Comparison of ENCODE assay signal across 8 cellular contexts in the genomic region with DNA sequence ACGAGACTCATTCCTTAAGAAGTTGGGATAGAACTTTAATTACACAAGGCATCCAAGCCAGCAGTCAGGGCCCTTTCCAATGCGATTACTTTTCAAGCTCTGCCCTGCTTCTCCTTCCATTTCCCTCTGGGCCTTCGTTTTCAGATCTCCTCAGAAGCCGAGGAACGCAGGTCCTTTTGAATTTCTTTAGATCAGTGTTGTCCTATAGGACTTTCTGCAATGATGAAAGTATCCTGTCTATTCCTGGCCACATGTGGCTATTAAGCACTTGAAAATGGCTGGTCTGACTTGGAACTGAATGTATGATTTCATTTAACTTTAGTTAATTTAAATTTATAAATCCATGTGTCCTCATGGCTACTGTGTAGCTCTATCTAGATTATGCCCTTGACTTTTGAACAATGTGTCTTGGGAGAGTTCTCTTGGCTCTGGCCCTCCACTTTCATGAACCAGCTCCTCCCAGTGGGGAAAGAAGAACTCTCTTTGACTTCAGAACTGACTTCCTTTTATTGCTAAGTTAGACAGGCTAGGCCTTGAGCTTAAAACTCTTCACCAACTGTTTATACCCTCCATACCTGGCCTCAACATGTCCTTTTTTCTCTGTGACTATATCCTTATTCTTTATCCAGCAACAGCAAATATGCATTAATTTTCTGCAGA. TPM values are rescaled to one million over a fixed set of nuclear protein-coding genes. Genes with fewer than 3 reads are reported as not detected.
DNase-seq lines count a peak whose midpoint lies in the region; ATAC-seq and TF ChIP-seq lines count a peak whose summit lies in the region.

No MANE protein-coding gene starts in this region.

- H3K9me3 Mint-ChIP-seq in endodermal cell (no peaks in the 10 kb centered on the region), nephron (no peaks in the 10 kb centered on the region)

- peaks cover 61% of the 10 kb centered on the region for H3K79me2 ChIP-seq in smooth muscle cell (ENCODE audit: low read depth)

- no peak overlapping the region for H3K4me2 ChIP-seq in smooth muscle cell

- no peak overlapping the region for H2AFZ ChIP-seq in smooth muscle cell (ENCODE audit: low read depth)

- peaks cover 14% of the 10 kb centered on the region for H3F3A ChIP-seq in smooth muscle cell (ENCODE audit: low read depth)

- H3K27me3 Mint-ChIP-seq in endodermal cell (ENCODE audit: insufficient read depth): no peaks in the 10 kb centered on the region
- H3K27me3 Mint-ChIP-seq in nephron (ENCODE audit: low read depth): no peaks in the 10 kb centered on the region

- peaks cover 21% of the 10 kb centered on the region for H3K36me3 ChIP-seq in endodermal cell (ENCODE audit: control insufficient read depth, insufficient read depth, low read length)
- H3K36me3 ChIP-seq in smooth muscle cell (ENCODE audit: low read depth): no peaks in the 10 kb centered on the region

- H4K20me1 ChIP-seq in smooth muscle cell (ENCODE audit: low read depth): peaks cover 20% of the 10 kb centered on the region

- peak; percentile 43 for ATAC-seq in GM18511 (IDR thresholded peaks at IDR 0.05; ENCODE audit: unreplicated experiment)

- H3K9me3 ChIP-seq in endodermal cell (ENCODE audit: control insufficient read depth, low read length) (no peaks in the 10 kb centered on the region), smooth muscle cell (replicated peaks; ENCODE audit: low read depth) (no peaks in the 10 kb centered on the region)

- WGBS in endodermal cell (ENCODE audit: insufficient coverage in 1 of 2, insufficient read length in 1 of 2), 2 experiments: 70 to 75% methylated on average over 5 of the region's 5 CpGs
- WGBS in smooth muscle cell (ENCODE audit: low lambda C conversion rate): 79% methylated on average over 5 of the region's 5 CpGs

- TF ChIP-seq CTCF in endodermal cell (conservative IDR thresholded peaks at IDR 0.05): peak; percentile 63
- no peak for TF ChIP-seq CTCF in nephron (IDR thresholded peaks at IDR 0.05; ENCODE audit: unreplicated experiment in 3 of 3)
- no peak for TF ChIP-seq CTCF in RWPE1 (conservative IDR thresholded peaks at IDR 0.05; ENCODE audit: low read depth)
- TF ChIP-seq CTCF in smooth muscle cell (IDR thresholded peaks at IDR 0.05; ENCODE audit: borderline replicate concordance, insufficient read depth, poor library complexity, severe bottlenecking): no peak

- DNase-seq in RPMI7951 (ENCODE audit: low read depth): peak; percentile 56
- no peak for DNase-seq in endodermal cell
- no peak for DNase-seq in RWPE1 (ENCODE audit: low spot score)
- DNase-seq in NCI-H2227 treated with DMSO at 0.1 percent for 48 hours (lab: John Stamatoyannopoulos, UW): no peak
- no peak for DNase-seq in smooth muscle cell (lab: John Stamatoyannopoulos, UW; ENCODE audit: unreplicated experiment)
- no peak for DNase-seq in stimulated activated CD4-positive, alpha-beta T cell treated with anti-CD3 and anti-CD28 coated beads, Interleukin-4, amount 100 ng/mL, for 24 hours

- H3K4me1 Mint-ChIP-seq in endodermal cell (peaks cover 60% of the 10 kb centered on the region), nephron (peaks cover 56% of the 10 kb centered on the region)

- peaks cover 14% of the 10 kb centered on the region for H3K4me1 ChIP-seq in endodermal cell (ENCODE audit: control insufficient read depth, insufficient read depth, low read length)
- H3K4me1 ChIP-seq in smooth muscle cell (ENCODE audit: low read depth): peaks cover 46% of the 10 kb centered on the region

- H3K36me3 Mint-ChIP-seq in endodermal cell (ENCODE audit: low read depth) (peaks cover 19% of the 10 kb centered on the region), nephron (ENCODE audit: low read depth) (peaks cover 27% of the 10 kb centered on the region)

- H3K27ac ChIP-seq in endodermal cell (ENCODE audit: low read depth, low read length): no peak overlapping the region
- no peak overlapping the region for H3K27ac ChIP-seq in RWPE1
- H3K27ac ChIP-seq in smooth muscle cell (ENCODE audit: low read depth): no peak overlapping the region

- H3K9ac ChIP-seq in endodermal cell (ENCODE audit: extremely low read depth, low read length, poor library complexity, severe bottlenecking) (no peak overlapping the region), smooth muscle cell (ENCODE audit: low read depth) (no peak overlapping the region)

- CTCF ChIA-PET in RWPE1 (lab: Yijun Ruan, JAX): interaction anchor here (1.1 kb wide), 1 partner anchor 15 kb away, joined by 3 read pairs; no protein-coding TSS in a partner anchor

- H3K27me3 ChIP-seq in endodermal cell (ENCODE audit: control insufficient read depth, insufficient read depth, low read length, poor library complexity, severe bottlenecking) (no peaks in the 10 kb centered on the region), smooth muscle cell (ENCODE audit: low read depth) (no peaks in the 10 kb centered on the region)

- no peak overlapping the region for H3K4me3 Mint-ChIP-seq in endodermal cell
- peak overlapping the region in 1 of 3 experiments; percentile 1 for H3K4me3 Mint-ChIP-seq in nephron

- POLR2A ChIA-PET in RWPE1 (lab: Yijun Ruan, JAX; ENCODE audit: low non-redundant PET): no interaction called here

- H3K27ac Mint-ChIP-seq in endodermal cell (peak overlapping the region; percentile 37), nephron (peak overlapping the region; percentile 43 to 88 (median 53))

- no peak overlapping the region for H3K4me3 ChIP-seq in endodermal cell (ENCODE audit: low read length)
- no peak overlapping the region for H3K4me3 ChIP-seq in smooth muscle cell

RNA-seq across cellular contexts. Expression of a gene that starts 22.7 kb away (rescaled TPM):
- 121 and 132 TPM in 2 replicates for total RNA-seq in RPMI7951 (2014; rRNA removed; shearing (Covaris generic))
- total RNA-seq in endodermal cell (1 to 10 TPM; 6.0 to 9.6 TPM), smooth muscle cell (53.7 and 60.9 TPM in 2 replicates)
- 3.9 TPM for polyA plus RNA-seq in endodermal cell (2013, experiment 1 of 2)
- 3.6 TPM for polyA plus RNA-seq in endodermal cell (2013, experiment 2 of 2)
- 37.5 and 39.6 TPM in 2 replicates for polyA plus RNA-seq in smooth muscle cell
